ENCODE assay signal across 8 cellular contexts in genomic region chr19:40348961-40349507, GRCh38. TPM values are rescaled to one million over a fixed set of nuclear protein-coding genes. Genes with fewer than 3 reads are reported as not detected.
A peak's percentile ranks its signal among the peaks of the same experiment; 100 is the strongest.
DNase-seq lines count a peak whose midpoint lies in the region; ATAC-seq and TF ChIP-seq lines count a peak whose summit lies in the region.

No MANE protein-coding gene starts in this region.

- H3K9me2 ChIP-seq in DOHH2 (replicated peaks; ENCODE audit: control insufficient read depth, low read length): no peaks in the 10 kb centered on the region

- ATAC-seq in T-cell (replicated peaks in 1 of 4) (no peak), GM19452 (IDR thresholded peaks at IDR 0.05; ENCODE audit: unreplicated experiment) (no peak), left lobe of liver (no peak), GM19397 (IDR thresholded peaks at IDR 0.05; ENCODE audit: unreplicated experiment) (no peak)

- H3K9me3 Mint-ChIP-seq in T-cell (no peaks in the 10 kb centered on the region), neural progenitor cell (no peaks in the 10 kb centered on the region)

- H3K36me3 Mint-ChIP-seq in T-cell (peaks cover 6% of the 10 kb centered on the region), neural progenitor cell (no peaks in the 10 kb centered on the region)

- peak overlapping the region; percentile 90 for H2AFZ ChIP-seq in neural progenitor cell (replicated peaks)

- DNase-seq in KG1 (lab: John Stamatoyannopoulos, UW): peak; percentile 5
- DNase-seq in T-cell: peak in 1 of 34 experiments; percentile 4
- peak; percentile 76 for DNase-seq in erythroblast (lab: John Stamatoyannopoulos, UW)
- peak; percentile 39 for DNase-seq in neural progenitor cell (ENCODE audit: low spot score)
- no peak for DNase-seq in left lobe of liver (ENCODE audit: low spot score)

- H3K27ac Mint-ChIP-seq in T-cell (peak overlapping the region; percentile 81 to 84), neural progenitor cell (peak overlapping the region; percentile 15)

- H3K4me1 Mint-ChIP-seq in T-cell (peaks cover 29 to 35% (median 31%) of the 10 kb centered on the region in 3 donors), neural progenitor cell (peaks cover 17% of the 10 kb centered on the region)

- peaks cover 3% of the 10 kb centered on the region; the same call in 1 of the 2 replicates for H3F3A ChIP-seq in DOHH2 (ENCODE audit: control insufficient read depth, insufficient read depth)
- no peaks in the 10 kb centered on the region for H3F3A ChIP-seq in neural progenitor cell (ENCODE audit: low read depth)

- H3K36me3 ChIP-seq in DOHH2 (ENCODE audit: control insufficient read depth, low read length): peaks cover 14% of the 10 kb centered on the region
- H3K36me3 ChIP-seq in neural progenitor cell: no peaks in the 10 kb centered on the region

- H3K4me3 Mint-ChIP-seq in T-cell: peak overlapping the region; percentile 82 to 90 (median 85)
- peak overlapping the region; percentile 93 for H3K4me3 Mint-ChIP-seq in neural progenitor cell

- H3K4me2 ChIP-seq in DOHH2 (ENCODE audit: low read length): peak overlapping the region; percentile 74
- peak overlapping the region; percentile 96 for H3K4me2 ChIP-seq in neural progenitor cell

- no peaks in the 10 kb centered on the region for H3K9me3 ChIP-seq in DOHH2 (ENCODE audit: control insufficient read depth, insufficient read depth, low read length)
- H3K9me3 ChIP-seq in neural progenitor cell (ENCODE audit: low read depth): no peaks in the 10 kb centered on the region

- H3K27me3 Mint-ChIP-seq in T-cell: no peaks in the 10 kb centered on the region
- H3K27me3 Mint-ChIP-seq in neural progenitor cell (ENCODE audit: insufficient read depth, low read depth): peaks cover 5% of the 10 kb centered on the region

- TF ChIP-seq POLR2A in erythroblast (IDR thresholded peaks at IDR 0.05; ENCODE audit: low read length): no peak

- H3K9ac ChIP-seq in neural progenitor cell: peak overlapping the region; percentile 52

- no peaks in the 10 kb centered on the region for H4K20me1 ChIP-seq in DOHH2 (ENCODE audit: control insufficient read depth, insufficient read depth, low read depth, low read length)
- H4K20me1 ChIP-seq in neural progenitor cell (ENCODE audit: low read depth): no peaks in the 10 kb centered on the region

- POLR2A ChIA-PET in T-cell (lab: Charles Lee): no interaction called here

- H3K4me1 ChIP-seq in DOHH2 (ENCODE audit: control insufficient read depth, low read length) (peaks cover 13% of the 10 kb centered on the region), neural progenitor cell (peaks cover 4% of the 10 kb centered on the region)

- H3K27me3 ChIP-seq in DOHH2 (ENCODE audit: control insufficient read depth, low read length) (no peaks in the 10 kb centered on the region), neural progenitor cell (no peaks in the 10 kb centered on the region)

- H3K79me2 ChIP-seq in DOHH2 (ENCODE audit: control insufficient read depth, low read length): peaks cover 42% of the 10 kb centered on the region
- peaks cover 45% of the 10 kb centered on the region for H3K79me2 ChIP-seq in neural progenitor cell (ENCODE audit: low read depth)

- CTCF ChIA-PET in T-cell (lab: Charles Lee): interaction anchor here in 1 of 2 donors (0.6 kb wide), 1 partner anchor 1949 kb away, joined by 3 read pairs; no protein-coding TSS in a partner anchor

- TF ChIP-seq CTCF in DOHH2 (IDR thresholded peaks at IDR 0.05; ENCODE audit: low read depth, low read length, poor library complexity, severe bottlenecking) (no peak), neural progenitor cell (IDR thresholded peaks at IDR 0.05) (no peak)

- no peak overlapping the region for H3K27ac ChIP-seq in DOHH2 (ENCODE audit: low read depth, low read length)
- H3K27ac ChIP-seq in neural progenitor cell: no peak overlapping the region

- H3K4me3 ChIP-seq in DOHH2 (ENCODE audit: low read length): peak overlapping the region; percentile 79
- peak overlapping the region; percentile 89 for H3K4me3 ChIP-seq in neural progenitor cell

RNA-seq across cellular contexts. Expression of gene PLD3, which starts 0.5 kb away (rescaled TPM):
- total RNA-seq in T-cell (100 to 1,000 TPM in 3 of 5 donors, 10 to 100 TPM in 2; 71.0 to 120 (median 118) TPM), neural progenitor cell (ENCODE audit: low replicate concordance) (116 and 289 TPM in 2 replicates), left lobe of liver (104 TPM)

RNA-seq across cellular contexts. Expression of gene C19orf47, which starts 0.8 kb away (rescaled TPM):
- total RNA-seq in T-cell (10 to 100 TPM; 12.4 to 14.8 (median 14.5) TPM), neural progenitor cell (ENCODE audit: low replicate concordance) (10.6 and 13.1 TPM in 2 replicates), left lobe of liver (6.7 TPM)

RNA-seq across cellular contexts. Expression of gene HIPK4, which starts 40.9 kb away (rescaled TPM):
- total RNA-seq in T-cell: under 1 TPM in 4 of 5 donors, not detected in 1; 0.16 to 0.20 (median 0.18) TPM
- total RNA-seq in neural progenitor cell (ENCODE audit: low replicate concordance): 0.34 TPM in 1 of 2 replicates, not detected in the other
- not detected for total RNA-seq in left lobe of liver
